ENCODE assay signal across 17 cellular contexts in genomic region chr17:19269102-19269501, GRCh38. TPM values are rescaled to one million over a fixed set of nuclear protein-coding genes. Genes with fewer than 3 reads are reported as not detected.
A peak's percentile ranks its signal among the peaks of the same experiment; 100 is the strongest.
DNase-seq lines count a peak whose midpoint lies in the region; ATAC-seq, FAIRE-seq and TF ChIP-seq lines count a peak whose summit lies in the region.
"Had no signal": no experiment of that assay in that cellular context is flagged by ENCODE, and none has a peak within 500 bp of the region (broad histone marks: within the 10 kb centered on the region; RNA-seq: fewer than 3 reads in every experiment).

No MANE protein-coding gene starts in this region.

- DNase-seq in HTR-8/SVneo (ENCODE audit: insufficient read length, low spot score) (no peak), SKM-1 (lab: John Stamatoyannopoulos, UW; ENCODE audit: unreplicated experiment) (peak; percentile 35), left lobe of liver (ENCODE audit: low spot score) (no peak), stomach (no peak), activated gamma-delta T cell (lab: John Stamatoyannopoulos, UW) (no peak), NCI-H748 (lab: John Stamatoyannopoulos, UW; ENCODE audit: unreplicated experiment) (no peak)
- DNase-seq in activated T-cell treated with anti-CD3 and anti-CD28 coated beads, Interleukin-2, amount 50 U/mL, for 24 hours: no peak
- DNase-seq: brain microvascular endothelial cell; CD8-positive, alpha-beta T cell; effector memory CD8-positive, alpha-beta T cell; foreskin fibroblast; midbrain; NCI-H1417 treated with DMSO at 0.1 percent for 48 hours; SK-N-SH; WERI-Rb-1 had no signal

- H3K9me3 ChIP-seq in stomach: no peaks in the 10 kb centered on the region
- H3K9me3 ChIP-seq: SK-N-SH had no signal

- intact Hi-C loops in stomach (cut with DNase I; ENCODE audit: low total_unique reads): no loop called here

- TF ChIP-seq POLR2A in stomach (IDR thresholded peaks at IDR 0.05): no peak

- H3K27ac Mint-ChIP-seq in activated T-cell treated with anti-CD3 and anti-CD28 coated beads, Interleukin-2, amount 50 U/mL, for 24 hours: no peak overlapping the region
- H3K27ac Mint-ChIP-seq: CD8-positive, alpha-beta T cell; effector memory CD8-positive, alpha-beta T cell had no signal

- ATAC-seq in left lobe of liver (peak; percentile 63), GM18868 (IDR thresholded peaks at IDR 0.05; ENCODE audit: unreplicated experiment) (no peak)
- ATAC-seq: CD8-positive, alpha-beta T cell; effector memory CD8-positive, alpha-beta T cell had no signal

- peaks cover 3% of the 10 kb centered on the region for H3K4me1 Mint-ChIP-seq in activated T-cell treated with anti-CD3 and anti-CD28 coated beads, Interleukin-2, amount 50 U/mL, for 24 hours (ENCODE audit: low read depth)

- H3K4me1 ChIP-seq in stomach: peaks cover 56 to 82% (median 74%) of the 10 kb centered on the region in 4 donors

- H3K4me3 ChIP-seq in stomach: no peak overlapping the region

- H3K27me3 ChIP-seq in stomach: no peaks in the 10 kb centered on the region
- H3K27me3 ChIP-seq: brain microvascular endothelial cell had no signal

- peak; percentile 42 for FAIRE-seq in HTR-8/SVneo (lab: Jason Lieb, UNC)

- H3K9me3 Mint-ChIP-seq in activated T-cell treated with anti-CD3 and anti-CD28 coated beads, Interleukin-2, amount 50 U/mL, for 24 hours: no peaks in the 10 kb centered on the region
- H3K9me3 Mint-ChIP-seq: CD8-positive, alpha-beta T cell; effector memory CD8-positive, alpha-beta T cell; IgD-negative memory B cell had no signal

- H3K36me3 Mint-ChIP-seq in activated T-cell treated with anti-CD3 and anti-CD28 coated beads, Interleukin-2, amount 50 U/mL, for 24 hours (ENCODE audit: low read depth): no peaks in the 10 kb centered on the region
- H3K36me3 Mint-ChIP-seq: CD8-positive, alpha-beta T cell had no signal

- H3K36me3 ChIP-seq in stomach: peaks cover 0 to 3% (median 0%) of the 10 kb centered on the region in 4 donors
- H3K36me3 ChIP-seq: WERI-Rb-1 had no signal

- TF ChIP-seq CTCF in stomach (IDR thresholded peaks at IDR 0.05): no peak

- TF ChIP-seq EP300 in stomach (IDR thresholded peaks at IDR 0.05): no peak

- H3K4me3 Mint-ChIP-seq in activated T-cell treated with anti-CD3 and anti-CD28 coated beads, Interleukin-2, amount 50 U/mL, for 24 hours: no peak overlapping the region
- H3K4me3 Mint-ChIP-seq: CD8-positive, alpha-beta T cell; effector memory CD8-positive, alpha-beta T cell had no signal

- WGBS in stomach, 5 donors: 22 to 43% (median 40%) methylated on average over 1 of the region's 1 CpG

- H3K27ac ChIP-seq in stomach: peak overlapping the region; percentile 42 to 76 (median 61)
- H3K27ac ChIP-seq: brain microvascular endothelial cell, WERI-Rb-1 had no signal

- H3K27me3 Mint-ChIP-seq in activated T-cell treated with anti-CD3 and anti-CD28 coated beads, Interleukin-2, amount 50 U/mL, for 24 hours: peaks cover 19% of the 10 kb centered on the region

RNA-seq across cellular contexts. Expression of gene EPN2, which starts 31.9 kb away (rescaled TPM):
- total RNA-seq in left lobe of liver (13.1 TPM), stomach (10 to 100 TPM; 24.5 to 71.9 (median 32.1) TPM)
- 10 to 100 TPM; 10.7 to 21.1 (median 11.9) TPM for polyA plus RNA-seq in stomach
